ENCODE assay signal across 8 cellular contexts in the genomic region with DNA sequence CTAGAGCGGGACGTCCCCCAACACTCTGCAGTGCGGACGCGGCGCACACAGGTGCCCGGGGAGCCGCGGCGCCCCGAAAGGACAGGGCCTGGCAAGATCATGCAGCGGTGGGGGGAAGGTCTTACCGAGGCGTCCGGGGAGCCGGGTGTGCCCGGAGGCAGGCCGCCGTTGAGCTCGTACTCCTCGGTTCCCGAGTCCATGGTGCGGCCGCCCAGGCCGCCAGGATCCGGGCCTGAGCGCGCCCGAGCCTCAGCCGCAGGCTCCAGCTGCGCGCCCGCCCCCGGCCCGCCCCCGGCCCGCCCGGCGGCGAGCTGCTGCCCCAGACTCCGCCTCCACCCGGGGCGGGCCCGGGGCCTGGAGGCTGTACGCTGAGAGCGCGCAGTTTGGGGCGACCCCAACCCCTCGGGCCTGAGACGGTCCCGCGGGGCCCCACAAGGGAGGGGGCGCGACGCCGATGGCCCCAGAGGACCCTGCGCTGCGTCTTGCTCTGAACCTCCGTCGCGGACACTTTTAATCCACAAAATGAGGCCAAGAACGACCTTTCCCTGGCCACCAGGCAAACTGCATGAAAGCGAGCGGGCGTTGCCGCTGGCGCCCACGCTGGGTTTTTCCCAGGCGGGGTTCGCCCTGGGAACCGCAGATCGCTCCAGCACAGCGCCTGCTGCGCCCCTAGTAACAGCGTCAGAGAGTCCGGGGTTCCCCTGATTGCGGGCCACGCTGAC. TPM values are rescaled to one million over a fixed set of nuclear protein-coding genes. Genes with fewer than 3 reads are reported as not detected.
DNase-seq lines count a peak whose midpoint lies in the region; ATAC-seq and TF ChIP-seq lines count a peak whose summit lies in the region.

A gene with protein sequence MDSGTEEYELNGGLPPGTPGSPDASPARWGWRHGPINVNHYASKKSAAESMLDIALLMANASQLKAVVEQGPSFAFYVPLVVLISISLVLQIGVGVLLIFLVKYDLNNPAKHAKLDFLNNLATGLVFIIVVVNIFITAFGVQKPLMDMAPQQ (minus strand): TSS at position 234 of the 722 bp plus-strand sequence. CDS start 34 bp downstream, at position 200.

- H3K27ac ChIP-seq in lower lobe of right lung = peak within 1 kb of the TSS; percentile 98

- no peak for TF ChIP-seq CTCF in lower lobe of right lung (IDR thresholded peaks at IDR 0.05)

- H3K4me3 ChIP-seq in lower lobe of right lung = peak within 1 kb of the TSS; percentile 92

- DNase-seq in NCI-H345 (lab: John Stamatoyannopoulos, UW) (peak; percentile 71), NCI-H345 treated with DMSO at 0.1 percent for 48 hours (lab: John Stamatoyannopoulos, UW; ENCODE audit: unreplicated experiment) (no peak), NCI-H1105 (lab: John Stamatoyannopoulos, UW) (peak; percentile 50), dermis microvascular lymphatic vessel endothelial cell (ENCODE audit: low read depth in 2 of 2) (peak; percentile 48 to 79), lower lobe of right lung (peak; percentile 81)
- peak; percentile 79 to 82 for DNase-seq in activated CD4-positive, alpha-beta T cell treated with anti-CD3 and anti-CD28 coated beads, Interleukin-2, amount 50 U/mL, for 24 hours (ENCODE audit: low read depth in 1 of 2, low spot score in 1 of 2)
- peak; percentile 82 to 84 (median 82) for DNase-seq in stimulated activated CD4-positive, alpha-beta T cell treated with anti-CD3 and anti-CD28 coated beads, TNF-alpha, amount 100 ng/mL, for 4 hours (ENCODE audit: low read depth in 3 of 3)

- ATAC-seq in HG02571 (IDR thresholded peaks at IDR 0.05; ENCODE audit: unreplicated experiment) (peak; percentile 78), lower lobe of right lung (peak; percentile 91)

- intact Hi-C loops in lower lobe of right lung (cut with DNase I) = no loop called here

- H3K36me3 ChIP-seq in lower lobe of right lung = no peaks in the 10 kb centered on the region

- H3K27me3 ChIP-seq in lower lobe of right lung (ENCODE audit: low read depth) = no peaks in the 10 kb centered on the region

- H3K4me1 ChIP-seq in lower lobe of right lung = peaks cover 62% of the 10 kb centered on the region

- no peaks in the 10 kb centered on the region for H3K9me3 ChIP-seq in lower lobe of right lung

RNA-seq across cellular contexts. Expression of the gene that starts here (rescaled TPM):
- 26.4 and 53.5 TPM in 2 replicates for total RNA-seq in dermis microvascular lymphatic vessel endothelial cell
- 46.6 TPM for total RNA-seq in lower lobe of right lung
